9 cellular contexts compared by ENCODE assay signal in the genomic region with DNA sequence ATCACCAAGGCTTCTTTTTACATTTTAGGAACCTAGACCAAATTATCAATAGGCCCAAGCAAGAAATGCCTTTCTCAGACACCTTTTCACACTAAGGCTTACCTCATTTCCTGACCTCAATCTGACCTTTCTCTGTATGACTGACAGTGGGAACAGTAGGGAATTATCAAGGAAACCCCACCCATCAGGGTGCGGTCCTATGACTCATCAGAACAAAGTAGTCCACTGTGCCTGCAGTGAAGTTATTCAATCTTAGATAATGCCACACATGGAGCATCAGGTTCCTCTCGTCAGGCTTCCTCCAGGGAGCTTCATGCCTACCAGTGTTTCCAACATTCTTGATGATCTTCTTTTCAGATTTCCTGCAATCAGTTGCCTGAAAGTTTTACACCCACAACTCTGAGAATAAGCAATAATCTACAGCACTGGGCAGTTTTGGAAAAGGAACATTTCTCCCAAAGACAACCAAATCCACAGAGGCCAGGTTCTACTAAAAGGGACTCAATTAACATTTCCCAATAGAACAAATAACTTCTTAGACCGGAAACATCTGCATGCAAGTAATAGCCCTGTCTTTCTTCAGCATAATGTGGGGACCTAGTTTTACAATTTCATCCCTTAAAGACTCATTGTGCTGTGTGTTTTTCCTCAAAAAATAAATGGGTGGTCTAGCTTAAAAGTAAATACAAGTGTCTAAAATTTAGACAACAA. TPM values are rescaled to one million over a fixed set of nuclear protein-coding genes. Genes with fewer than 3 reads are reported as not detected.
DNase-seq lines count a peak whose midpoint lies in the region; ATAC-seq and TF ChIP-seq lines count a peak whose summit lies in the region.
"Had no signal": no experiment of that assay in that cellular context is flagged by ENCODE, and none has a peak within 500 bp of the region (broad histone marks: within the 10 kb centered on the region; RNA-seq: fewer than 3 reads in every experiment).

No MANE protein-coding gene starts in this region.

- no peak overlapping the region for H3K27ac Mint-ChIP-seq in activated CD4-positive, alpha-beta memory T cell treated with anti-CD3 and anti-CD28 coated beads for 36 hours
- no peak overlapping the region for H3K27ac Mint-ChIP-seq in CD4-positive, alpha-beta T cell

- no peak overlapping the region for H3K4me3 Mint-ChIP-seq in activated CD4-positive, alpha-beta memory T cell treated with anti-CD3 and anti-CD28 coated beads for 36 hours
- H3K4me3 Mint-ChIP-seq in CD4-positive, alpha-beta T cell, result no peak overlapping the region

- H3K27ac ChIP-seq in mucosa of rectum (ENCODE audit: low read depth in 2 of 2, low read length in 2 of 2), result peak overlapping the region; percentile 45
- no peak overlapping the region for H3K27ac ChIP-seq in CD4-positive, alpha-beta T cell (ENCODE audit: low read depth, low read length)

- intact Hi-C loops in activated CD4-positive, alpha-beta memory T cell treated with anti-CD3 and anti-CD28 coated beads for 36 hours (cut with micrococcal nuclease), result no loop called here
- intact Hi-C loops in CD4-positive, alpha-beta T cell (cut with DNase I, micrococcal nuclease), result no loop called here

- H3K9ac ChIP-seq in mucosa of rectum (ENCODE audit: low read depth in 1 of 2, low read length in 2 of 2), result no peak overlapping the region

- peaks cover 9% of the 10 kb centered on the region for H3K4me1 Mint-ChIP-seq in activated CD4-positive, alpha-beta memory T cell treated with anti-CD3 and anti-CD28 coated beads for 36 hours (ENCODE audit: low read depth)
- no peaks in the 10 kb centered on the region for H3K4me1 Mint-ChIP-seq in CD4-positive, alpha-beta T cell (ENCODE audit: low read depth)

- H3K27me3 Mint-ChIP-seq in activated CD4-positive, alpha-beta memory T cell treated with anti-CD3 and anti-CD28 coated beads for 36 hours, result no peaks in the 10 kb centered on the region
- H3K27me3 Mint-ChIP-seq in CD4-positive, alpha-beta T cell, result no peaks in the 10 kb centered on the region

- no peaks in the 10 kb centered on the region for H3K36me3 ChIP-seq in mucosa of rectum (ENCODE audit: control insufficient read depth in 2 of 2, insufficient read depth in 2 of 2, low read length in 2 of 2)

- TF ChIP-seq CTCF in CD4-positive, alpha-beta T cell (IDR thresholded peaks at IDR 0.05), result no peak

- H3K36me3 Mint-ChIP-seq in activated CD4-positive, alpha-beta memory T cell treated with anti-CD3 and anti-CD28 coated beads for 36 hours, result no peaks in the 10 kb centered on the region
- no peaks in the 10 kb centered on the region for H3K36me3 Mint-ChIP-seq in CD4-positive, alpha-beta T cell (ENCODE audit: low read depth)

- H3K27me3 ChIP-seq in mucosa of rectum (ENCODE audit: control insufficient read depth in 2 of 2, insufficient read depth in 2 of 2, low read length in 2 of 2), result no peaks in the 10 kb centered on the region
- H3K27me3 ChIP-seq in CD4-positive, alpha-beta T cell (ENCODE audit: control insufficient read depth, insufficient read depth, low read length), result no peaks in the 10 kb centered on the region

- CTCF ChIA-PET in activated CD4-positive, alpha-beta memory T cell treated with anti-CD3 and anti-CD28 coated beads for 36 hours (lab: Charles Lee), result interaction anchor here (1.1 kb wide), 1 partner anchor 35 kb away, joined by 4 read pairs; the partner anchor contains the start of gene TMTC2
- CTCF ChIA-PET in CD4-positive, alpha-beta T cell (lab: Charles Lee), result no interaction called here

- H3K4me3 ChIP-seq in mucosa of rectum (ENCODE audit: low read length in 2 of 2), result no peak overlapping the region

- H3K4me1 ChIP-seq in mucosa of rectum (ENCODE audit: control insufficient read depth in 2 of 2, insufficient read depth in 2 of 2, low read length in 2 of 2), result peaks cover 0 to 6% of the 10 kb centered on the region in 2 donors

- POLR2A ChIA-PET in activated CD4-positive, alpha-beta memory T cell treated with anti-CD3 and anti-CD28 coated beads for 36 hours (lab: Charles Lee), result no interaction called here
- POLR2A ChIA-PET in CD4-positive, alpha-beta T cell (lab: Charles Lee), result no interaction called here

- H3K9me3 Mint-ChIP-seq in activated CD4-positive, alpha-beta memory T cell treated with anti-CD3 and anti-CD28 coated beads for 36 hours, result no peaks in the 10 kb centered on the region
- H3K9me3 Mint-ChIP-seq in CD4-positive, alpha-beta T cell, result no peaks in the 10 kb centered on the region

- peak; percentile 86 for ATAC-seq in GM19452 (IDR thresholded peaks at IDR 0.05; ENCODE audit: unreplicated experiment)
- ATAC-seq in HG03342 (IDR thresholded peaks at IDR 0.05; ENCODE audit: unreplicated experiment), result peak; percentile 95
- no peak for ATAC-seq in CD4-positive, alpha-beta T cell (ENCODE audit: poor library complexity)

- DNase-seq in EL, result peak; percentile 3
- peak; percentile 18 for DNase-seq in activated CD4-positive, alpha-beta memory T cell treated with anti-CD3 and anti-CD28 coated beads for 36 hours
- no peak for DNase-seq in pons (ENCODE audit: low spot score)
- DNase-seq in CD4-positive, alpha-beta T cell, result no peak
- no peak for DNase-seq in activated CD4-positive, alpha-beta T cell treated with anti-CD3 and anti-CD28 coated beads, Interleukin-2, amount 50 U/mL, for 4 hours
- DNase-seq: IMR-90 had no signal

- H3K9me3 ChIP-seq in mucosa of rectum (ENCODE audit: control insufficient read depth in 2 of 2, low read length in 2 of 2), result no peaks in the 10 kb centered on the region
- H3K9me3 ChIP-seq in CD4-positive, alpha-beta T cell (ENCODE audit: control insufficient read depth, low read length), result no peaks in the 10 kb centered on the region

RNA-seq across cellular contexts. Expression of gene TMTC2, which starts 35.9 kb away (rescaled TPM):
- 1 to 10 TPM; 2.6 to 3.4 TPM for total RNA-seq in activated CD4-positive, alpha-beta memory T cell treated with anti-CD3 and anti-CD28 coated beads for 36 hours
- 1 to 10 TPM; 1.8 to 2.1 TPM for total RNA-seq in CD4-positive, alpha-beta T cell

Comparison
In these comparisons a context has a peak if more than half of its experiments do, and no peak if none do; other contexts are left out.
1. DNase-seq: peak in EL (single experiment) and activated CD4-positive, alpha-beta memory T cell treated with anti-CD3 and anti-CD28 coated beads for 36 hours (single experiment); none in pons (single experiment), CD4-positive, alpha-beta T cell (0 of 10) and activated CD4-positive, alpha-beta T cell treated with anti-CD3 and anti-CD28 coated beads, Interleukin-2, amount 50 U/mL, for 4 hours (0 of 2).